Comparison of ENCODE assay signal across 36 cellular contexts in the genomic region with DNA sequence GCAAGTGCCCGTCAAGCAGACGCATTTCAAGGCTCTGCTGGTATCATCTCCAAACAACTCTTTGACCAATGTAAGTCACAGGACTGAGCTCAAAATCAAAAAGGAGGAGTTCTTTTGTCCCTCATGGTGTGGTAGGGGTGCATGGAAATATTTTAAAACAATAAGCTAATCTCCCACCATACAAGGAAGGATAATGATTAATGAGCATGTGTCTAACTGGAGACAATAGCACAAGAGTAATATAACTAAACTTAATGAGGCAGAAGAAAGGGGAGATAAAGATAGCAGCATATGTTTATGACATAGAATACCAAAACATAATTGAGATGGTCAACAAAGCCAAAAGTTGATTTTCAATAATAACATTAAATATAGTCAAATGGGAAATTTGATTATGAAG.
"Had no signal": no experiment of that assay in that cellular context is flagged by ENCODE, and none has a peak within 500 bp of the region (broad histone marks: within the 10 kb centered on the region; RNA-seq: fewer than 3 reads in every experiment).

No MANE protein-coding gene starts in this region.

- H3K4me3 ChIP-seq: adrenal gland, cardiac muscle cell had no signal

- H3K27ac ChIP-seq: adrenal gland, cardiac muscle cell, VCaP had no signal

- H3K4me3 Mint-ChIP-seq: activated B cell treated with CpG ODN at 0.5 μM for 24 hours; activated CD4-positive, alpha-beta memory T cell treated with anti-CD3 and anti-CD28 coated beads for 36 hours; activated CD4-positive, alpha-beta T cell treated with anti-CD3 and anti-CD28 coated beads, Interleukin-2, amount 10 ng/mL, durations not matched to agents 24 days and 14 days; activated CD8-positive, alpha-beta T cell treated with anti-CD3 and anti-CD28 coated beads for 36 hours; activated naive CD4-positive, alpha-beta T cell treated with anti-CD3 and anti-CD28 coated beads for 36 hours; activated naive CD8-positive, alpha-beta T cell treated with anti-CD3 and anti-CD28 coated beads for 36 hours; activated T-cell treated with anti-CD3 and anti-CD28 coated beads, Interleukin-2, amount 50 U/mL, for 4 hours; activated T-cell treated with anti-CD3 and anti-CD28 coated beads, Interleukin-2, amount 50 U/mL, for 72 hours; activated T-helper 1 cell treated with anti-CD3 and anti-CD28 coated beads, Interleukin-12 subunit alpha, Interleukin-12 subunit beta, Interleukin-2, Interleukin-4 antibody, amounts not matched to agents 30 ng/mL and 10 ng/mL and 1 ng/mL, durations not matched to agents 14 hours and 24 hours and 36 hours; activated T-helper 17 cell treated with anti-CD3 and anti-CD28 coated beads, Interleukin-2, amount 50 U/mL, for 72 hours; brain; central memory CD8-positive, alpha-beta T cell; T-helper 1 cell treated with Interleukin-12 subunit alpha and Interleukin-12 subunit beta and Interleukin-4 antibody, amounts not matched to agents 30 μg/mL and 1 μg/mL, for 36 hours; T-helper 2 cell treated with Interferon-gamma antibody and Interleukin-4, amounts not matched to agents 5 μg/mL and 100 μg/mL, for 36 hours had no signal

- H3K9me3 ChIP-seq: adrenal gland had no signal

- H3K36me3 Mint-ChIP-seq: activated CD4-positive, alpha-beta memory T cell treated with anti-CD3 and anti-CD28 coated beads for 36 hours; activated naive CD8-positive, alpha-beta T cell treated with anti-CD3 and anti-CD28 coated beads for 36 hours; brain had no signal

- H3K27me3 Mint-ChIP-seq: activated B cell treated with CpG ODN at 0.5 μM for 24 hours; activated CD4-positive, alpha-beta memory T cell treated with anti-CD3 and anti-CD28 coated beads for 36 hours; activated CD4-positive, alpha-beta T cell treated with anti-CD3 and anti-CD28 coated beads, Interleukin-2, amount 10 ng/mL, durations not matched to agents 24 days and 14 days; activated CD8-positive, alpha-beta T cell treated with anti-CD3 and anti-CD28 coated beads for 36 hours; activated naive CD8-positive, alpha-beta T cell treated with anti-CD3 and anti-CD28 coated beads for 36 hours; activated T-helper 17 cell treated with anti-CD3 and anti-CD28 coated beads, Interleukin-2, amount 50 U/mL, for 72 hours; central memory CD8-positive, alpha-beta T cell had no signal

- H3K4me1 Mint-ChIP-seq: activated B cell treated with CpG ODN at 0.5 μM for 24 hours; activated CD4-positive, alpha-beta T cell treated with anti-CD3 and anti-CD28 coated beads, Interleukin-2, amount 10 ng/mL, durations not matched to agents 24 days and 14 days; activated naive CD8-positive, alpha-beta T cell treated with anti-CD3 and anti-CD28 coated beads for 36 hours; activated T-helper 17 cell treated with anti-CD3 and anti-CD28 coated beads, Interleukin-2, amount 50 U/mL, for 72 hours; brain; central memory CD8-positive, alpha-beta T cell had no signal

- ATAC-seq: activated CD8-positive, alpha-beta T cell treated with anti-CD3 and anti-CD28 coated beads for 36 hours; activated naive CD4-positive, alpha-beta T cell treated with anti-CD3 and anti-CD28 coated beads, Interleukin-2, amount 50 U/mL, for 72 hours; activated T-cell treated with anti-CD3 and anti-CD28 coated beads, Interleukin-2, amount 50 U/mL, for 4 hours; activated T-cell treated with anti-CD3 and anti-CD28 coated beads, Interleukin-2, amount 50 U/mL, for 72 hours; activated T-helper 17 cell treated with anti-CD3 and anti-CD28 coated beads, Interleukin-2, amount 50 U/mL, for 72 hours had no signal

- H3K4me1 ChIP-seq: adrenal gland had no signal

- H3K36me3 ChIP-seq: adrenal gland, cardiac muscle cell had no signal

- DNase-seq: activated B cell treated with CpG ODN at 0.5 μM for 24 hours; activated CD4-positive, alpha-beta memory T cell treated with anti-CD3 and anti-CD28 coated beads for 36 hours; activated CD4-positive, alpha-beta T cell treated with anti-CD3 and anti-CD28 coated beads for 4 hours; activated CD4-positive, alpha-beta T cell treated with anti-CD3 and anti-CD28 coated beads, Interleukin-2, amount 10 ng/mL, durations not matched to agents 24 days and 14 days; activated CD4-positive, alpha-beta T cell treated with anti-CD3 and anti-CD28 coated beads, Interleukin-2, amount 50 U/mL, for 1 hour; activated CD4-positive, alpha-beta T cell treated with anti-CD3 and anti-CD28 coated beads, Interleukin-2, amount 50 U/mL, for 4 hours; activated CD4-positive, CD25-positive, alpha-beta regulatory T cell treated with anti-CD3 and anti-CD28 coated beads, Interleukin-2, amount 50 U/mL, for 72 hours; activated CD8-positive, alpha-beta memory T cell treated with anti-CD3 and anti-CD28 coated beads, Interleukin-2, amount 50 U/mL, for 4 hours; activated CD8-positive, alpha-beta T cell treated with anti-CD3 and anti-CD28 coated beads for 36 hours; activated effector memory CD4-positive, alpha-beta T cell treated with anti-CD3 and anti-CD28 coated beads, Interleukin-2, amount 50 U/mL, for 16 hours; activated gamma-delta T cell treated with Interleukin-2 at 50 U/mL for 16 hours; activated naive CD4-positive, alpha-beta T cell; activated naive CD4-positive, alpha-beta T cell treated with anti-CD3 and anti-CD28 coated beads for 36 hours; activated naive CD4-positive, alpha-beta T cell treated with anti-CD3 and anti-CD28 coated beads, Interleukin-2, amount 50 U/mL, for 16 hours; activated naive CD8-positive, alpha-beta T cell treated with anti-CD3 and anti-CD28 coated beads for 36 hours; activated T-cell treated with anti-CD3 and anti-CD28 coated beads for 4 hours; activated T-cell treated with anti-CD3 and anti-CD28 coated beads, Interleukin-2, amount 50 U/mL, for 1 hour; activated T-cell treated with anti-CD3 and anti-CD28 coated beads, Interleukin-2, amount 50 U/mL, for 4 hours; activated T-cell treated with anti-CD3 and anti-CD28 coated beads, Interleukin-2, amount 50 U/mL, for 72 hours; adrenal gland; amniotic stem cell; aorta; caudate nucleus; cerebellar nuclear complex; T-helper 1 cell; T-helper 2 cell; T-helper 9 cell had no signal

- H3K27ac Mint-ChIP-seq: activated B cell treated with CpG ODN at 0.5 μM for 24 hours; activated CD4-positive, alpha-beta memory T cell treated with anti-CD3 and anti-CD28 coated beads for 36 hours; activated CD4-positive, alpha-beta T cell treated with anti-CD3 and anti-CD28 coated beads, Interleukin-2, amount 10 ng/mL, durations not matched to agents 24 days and 14 days; activated CD8-positive, alpha-beta T cell treated with anti-CD3 and anti-CD28 coated beads for 36 hours; activated naive CD4-positive, alpha-beta T cell treated with anti-CD3 and anti-CD28 coated beads for 36 hours; activated naive CD4-positive, alpha-beta T cell treated with anti-CD3 and anti-CD28 coated beads, Interleukin-2, amount 50 U/mL, for 72 hours; activated naive CD8-positive, alpha-beta T cell treated with anti-CD3 and anti-CD28 coated beads for 36 hours; activated T-cell treated with anti-CD3 and anti-CD28 coated beads, Interleukin-2, amount 50 U/mL, for 72 hours; activated T-helper 1 cell treated with anti-CD3 and anti-CD28 coated beads, Interleukin-12 subunit alpha, Interleukin-12 subunit beta, Interleukin-2, Interleukin-4 antibody, amounts not matched to agents 30 ng/mL and 10 ng/mL and 1 ng/mL, durations not matched to agents 14 hours and 24 hours and 36 hours; activated T-helper 17 cell treated with anti-CD3 and anti-CD28 coated beads, Interleukin-2, amount 50 U/mL, for 72 hours; brain; T-helper 1 cell treated with Interleukin-12 subunit alpha and Interleukin-12 subunit beta and Interleukin-4 antibody, amounts not matched to agents 30 μg/mL and 1 μg/mL, for 36 hours; T-helper 2 cell treated with Interferon-gamma antibody and Interleukin-4, amounts not matched to agents 5 μg/mL and 100 μg/mL, for 36 hours had no signal

- H3K27me3 ChIP-seq: adrenal gland, cardiac muscle cell had no signal
